ENCODE assay signal across 10 cellular contexts in genomic region chr20:18904624-18905023, GRCh38.
DNase-seq lines count a peak whose midpoint lies in the region; ATAC-seq and TF ChIP-seq lines count a peak whose summit lies in the region.
"Had no signal": no experiment of that assay in that cellular context is flagged by ENCODE, and none has a peak within 500 bp of the region (broad histone marks: within the 10 kb centered on the region; RNA-seq: fewer than 3 reads in every experiment).

No MANE protein-coding gene starts in this region.

- H3K36me3 ChIP-seq in parathyroid adenoma (ENCODE audit: control insufficient read depth, insufficient read depth, low read length) = no peaks in the 10 kb centered on the region
- H3K36me3 ChIP-seq: upper lobe of left lung had no signal

- TF ChIP-seq CTCF in LNCaP clone FGC (IDR thresholded peaks at IDR 0.05; ENCODE audit: control insufficient read depth, extremely low read depth, insufficient read depth) (peak; percentile 77), parathyroid adenoma (IDR thresholded peaks at IDR 0.05) (peak; percentile 69)

- no peaks in the 10 kb centered on the region for H3K9me3 ChIP-seq in parathyroid adenoma (ENCODE audit: control insufficient read depth, low read length)
- H3K9me3 ChIP-seq: upper lobe of left lung had no signal

- no peaks in the 10 kb centered on the region for H3K27me3 ChIP-seq in parathyroid adenoma (ENCODE audit: control insufficient read depth, insufficient read depth, low read length)
- H3K27me3 ChIP-seq: upper lobe of left lung had no signal

- H2AFZ ChIP-seq in parathyroid adenoma = no peak overlapping the region

- no peak overlapping the region for H3K9ac ChIP-seq in parathyroid adenoma

- ATAC-seq in GM21423 (IDR thresholded peaks at IDR 0.05; ENCODE audit: unreplicated experiment) = no peak

- H3K4me1 ChIP-seq in parathyroid adenoma = peaks cover 6% of the 10 kb centered on the region
- H3K4me1 ChIP-seq: upper lobe of left lung had no signal

- H3K4me2 ChIP-seq in parathyroid adenoma (ENCODE audit: low read length) = no peak overlapping the region

- no peak overlapping the region for H3K4me3 ChIP-seq in LNCaP clone FGC (ENCODE audit: low read depth, low read length)
- H3K4me3 ChIP-seq in parathyroid adenoma (ENCODE audit: low read depth, low read length) = no peak overlapping the region
- H3K4me3 ChIP-seq: upper lobe of left lung had no signal

- H3K79me2 ChIP-seq in parathyroid adenoma = no peaks in the 10 kb centered on the region

- DNase-seq in NCI-H1092 treated with DMSO at 0.1 percent for 48 hours (lab: John Stamatoyannopoulos, UW) (peak; percentile 47), NCI-H1092 (lab: John Stamatoyannopoulos, UW) (no peak), LNCaP clone FGC (ENCODE audit: low read depth) (no peak), cerebellar cortex (ENCODE audit: low spot score) (peak; percentile 20), NCI-H2171 treated with DMSO at 0.1 percent for 48 hours (lab: John Stamatoyannopoulos, UW) (no peak)
- DNase-seq in activated effector memory CD4-positive, alpha-beta T cell treated with anti-CD3 and anti-CD28 coated beads, Interleukin-2, amount 50 U/mL, for 16 hours = no peak
- DNase-seq: amniotic stem cell, upper lobe of left lung had no signal

- H3K27ac ChIP-seq in parathyroid adenoma = no peak overlapping the region
- H3K27ac ChIP-seq: upper lobe of left lung had no signal

Comparison
In these comparisons a context has a peak if more than half of its experiments do, and no peak if none do; other contexts are left out.
1. DNase-seq: peak in NCI-H1092 treated with DMSO at 0.1 percent for 48 hours (single experiment) and cerebellar cortex (single experiment); none in NCI-H1092 (single experiment), LNCaP clone FGC (single experiment), NCI-H2171 treated with DMSO at 0.1 percent for 48 hours (single experiment) and activated effector memory CD4-positive, alpha-beta T cell treated with anti-CD3 and anti-CD28 coated beads, Interleukin-2, amount 50 U/mL, for 16 hours (single experiment).